ENCODE assay signal across 1 cellular context in genomic region chr6:127824061-127824460, GRCh38.
TF ChIP-seq lines count a peak whose summit lies in the region.

No MANE protein-coding gene starts in this region.

TF ChIP-seq in HepG2, 621 proteins besides CTCF, POLR2A, EP300 and RAD21:
- no peak for TF ChIP-seq THAP7 (CRISPR knock-in tag; IDR thresholded peaks at IDR 0.05)
- no peak for TF ChIP-seq PTBP1 (IDR thresholded peaks at IDR 0.05; ENCODE audit: low read depth, low read length, poor library complexity, severe bottlenecking)
- TF ChIP-seq ZNF572 (CRISPR knock-in tag; IDR thresholded peaks at IDR 0.05): no peak
- TF ChIP-seq DR1 (CRISPR knock-in tag; IDR thresholded peaks at IDR 0.05): no peak
- TF ChIP-seq ZNF746 (CRISPR knock-in tag; IDR thresholded peaks at IDR 0.05): no peak
- no peak for TF ChIP-seq MYC (CRISPR knock-in tag; IDR thresholded peaks at IDR 0.05; ENCODE audit: borderline replicate concordance)
- no peak for TF ChIP-seq GPN1 (CRISPR knock-in tag; IDR thresholded peaks at IDR 0.05; ENCODE audit: borderline replicate concordance)
